In genomic region chr3:36763850-36764703, GRCh38 we compare ENCODE assay signal across 8 cellular contexts. TPM values are rescaled to one million over a fixed set of nuclear protein-coding genes. Genes with fewer than 3 reads are reported as not detected.
DNase-seq lines count a peak whose midpoint lies in the region; ATAC-seq and TF ChIP-seq lines count a peak whose summit lies in the region.

DCLK3 (minus strand) TSS chr3:36764553; CDS start chr3:36764263, 290 bp downstream.

- POLR2A ChIA-PET in CD4-positive, alpha-beta T cell (lab: Charles Lee) = no interaction called here

- CTCF ChIA-PET in CD4-positive, alpha-beta T cell (lab: Charles Lee) = no interaction called here

- no peak within 1 kb of the TSS for H3K27ac ChIP-seq in CD4-positive, alpha-beta T cell (ENCODE audit: low read depth, low read length)

- H3K4me1 Mint-ChIP-seq in CD4-positive, alpha-beta T cell (ENCODE audit: low read depth) = peaks cover 6% of the 10 kb centered on the region

- no peaks in the 10 kb centered on the region for H3K9me3 ChIP-seq in CD4-positive, alpha-beta T cell (ENCODE audit: control insufficient read depth, low read length)

- H3K36me3 Mint-ChIP-seq in CD4-positive, alpha-beta T cell (ENCODE audit: low read depth) = no peaks in the 10 kb centered on the region

- H3K4me3 Mint-ChIP-seq in CD4-positive, alpha-beta T cell = peak within 1 kb of the TSS; percentile 32

- no peak for TF ChIP-seq CTCF in CD4-positive, alpha-beta T cell (IDR thresholded peaks at IDR 0.05)
- TF ChIP-seq CTCF in epithelial cell of esophagus (IDR thresholded peaks at IDR 0.05; ENCODE audit: insufficient read depth, low read depth, low read length, missing control alignments) = no peak
- TF ChIP-seq CTCF in omental fat pad (IDR thresholded peaks at IDR 0.05) = no peak

- no peak within 1 kb of the TSS for H3K27ac Mint-ChIP-seq in CD4-positive, alpha-beta T cell

- in situ Hi-C loops in KBM-7 (cut with MboI; ENCODE audit: low pct_unique_long_range_greater_than_20kb, low sequenced_read_pairs) = no loop called here

- no peak for ATAC-seq in CD4-positive, alpha-beta T cell (ENCODE audit: poor library complexity)
- ATAC-seq in omental fat pad (ENCODE audit: low FRiP score) (peak; percentile 42), GM21737 (IDR thresholded peaks at IDR 0.05; ENCODE audit: unreplicated experiment) (no peak), HG02759 (IDR thresholded peaks at IDR 0.05; ENCODE audit: unreplicated experiment) (no peak), HG02973 (IDR thresholded peaks at IDR 0.05; ENCODE audit: unreplicated experiment) (no peak)

- peaks cover 84% of the 10 kb centered on the region for H3K27me3 Mint-ChIP-seq in CD4-positive, alpha-beta T cell

- peaks cover 61% of the 10 kb centered on the region for H3K27me3 ChIP-seq in CD4-positive, alpha-beta T cell (ENCODE audit: control insufficient read depth, insufficient read depth, low read length)

- intact Hi-C loops in CD4-positive, alpha-beta T cell (cut with DNase I, micrococcal nuclease) = no loop called here

- no peaks in the 10 kb centered on the region for H3K9me3 Mint-ChIP-seq in CD4-positive, alpha-beta T cell

- H3K4me3 ChIP-seq in epithelial cell of esophagus (ENCODE audit: low read length) = no peak within 1 kb of the TSS

- DNase-seq in CD4-positive, alpha-beta T cell = no peak
- DNase-seq in KBM-7 = peak; percentile 2
- peak; percentile 5 for DNase-seq in epithelial cell of esophagus (ENCODE audit: low read depth)
- DNase-seq in omental fat pad (ENCODE audit: low spot score) = no peak
- DNase-seq in SKM-1 (lab: John Stamatoyannopoulos, UW; ENCODE audit: unreplicated experiment) = no peak

RNA-seq across cellular contexts. Expression of gene DCLK3, which starts in this region (rescaled TPM):
- total RNA-seq in CD4-positive, alpha-beta T cell = not detected
- under 1 TPM in 3 of 4 donors, not detected in 1; 0.09 to 0.47 (median 0.12) TPM for total RNA-seq in omental fat pad

Comparison
In these comparisons a context has a peak if more than half of its experiments do, and no peak if none do; other contexts are left out.
1. Peak in ATAC-seq in omental fat pad; RNA of the gene not detected or under 1 TPM.
2. DNase-seq: peak in KBM-7 (single experiment) and epithelial cell of esophagus (single experiment); none in CD4-positive, alpha-beta T cell (0 of 10), omental fat pad (single experiment) and SKM-1 (single experiment).